15 cellular contexts compared by ENCODE assay signal in the genomic region with DNA sequence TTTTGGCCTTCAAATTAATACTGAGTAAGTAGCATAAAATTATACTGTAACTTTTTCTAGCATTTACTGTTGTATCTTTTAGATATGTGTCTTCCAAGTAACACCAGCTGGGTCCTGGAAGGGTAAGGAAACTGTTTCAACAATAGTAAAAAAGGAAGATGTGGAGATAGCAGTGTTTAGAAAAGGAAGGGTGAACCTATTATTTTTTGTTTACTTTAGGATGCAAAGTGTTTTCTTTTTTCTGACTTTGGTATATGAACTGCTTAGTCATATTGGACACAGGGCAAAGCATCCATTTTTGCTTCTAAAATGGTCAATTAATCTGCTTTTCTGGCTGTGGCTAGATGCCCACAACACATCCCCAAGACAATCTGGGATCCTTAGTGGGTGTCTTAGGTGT. TPM values are rescaled to one million over a fixed set of nuclear protein-coding genes. Genes with fewer than 3 reads are reported as not detected.
"Had no signal": no experiment of that assay in that cellular context is flagged by ENCODE, and none has a peak within 500 bp of the region (broad histone marks: within the 10 kb centered on the region; RNA-seq: fewer than 3 reads in every experiment).

No MANE protein-coding gene starts in this region.

- DNase-seq: cortex of kidney; effector memory CD4-positive, alpha-beta T cell; foreskin keratinocyte; immature natural killer cell; left ventricle myocardium inferior; naive thymus-derived CD8-positive, alpha-beta T cell; stimulated activated CD4-positive, alpha-beta T cell treated with anti-CD3 and anti-CD28 coated beads, Interleukin-2, amount 100 ng/mL, for 48 hours; stimulated activated naive CD4-positive, alpha-beta T cell treated with Interleukin-2 at 50 U/mL for 16 hours; trophoblast cell had no signal

- H3K36me3 Mint-ChIP-seq: immature natural killer cell; naive thymus-derived CD8-positive, alpha-beta T cell had no signal

- H3K36me3 ChIP-seq: left ventricle myocardium inferior, neutrophil, right atrium auricular region had no signal

- H3K27me3 ChIP-seq: foreskin keratinocyte, right atrium auricular region had no signal

- H3K27ac ChIP-seq: foreskin keratinocyte, neutrophil had no signal

- H3K9me3 ChIP-seq: left ventricle myocardium inferior, neutrophil, right atrium auricular region had no signal

- ATAC-seq: foreskin keratinocyte; naive thymus-derived CD8-positive, alpha-beta T cell had no signal

- H3K4me3 Mint-ChIP-seq: immature natural killer cell; naive thymus-derived CD8-positive, alpha-beta T cell had no signal

- H3K4me1 ChIP-seq: foreskin keratinocyte had no signal

- H3K27ac Mint-ChIP-seq: immature natural killer cell; naive thymus-derived CD8-positive, alpha-beta T cell had no signal

- H3K4me3 ChIP-seq: left ventricle myocardium inferior, lung, right atrium auricular region, smooth muscle cell had no signal

- H3K9me3 Mint-ChIP-seq: immature natural killer cell; naive thymus-derived CD8-positive, alpha-beta T cell had no signal

RNA-seq across cellular contexts. Expression of a gene that starts 5.3 kb away (rescaled TPM):
- polyA plus RNA-seq: keratinocyte, neural cell had no signal

RNA-seq across cellular contexts. Expression of a gene that starts 26.9 kb away (rescaled TPM):
- polyA plus RNA-seq: neural cell had no signal
